In genomic region chr13:63274772-63275171, GRCh38 we compare ENCODE assay signal across 35 cellular contexts.
"Had no signal": no experiment of that assay in that cellular context is flagged by ENCODE, and none has a peak within 500 bp of the region (broad histone marks: within the 10 kb centered on the region; RNA-seq: fewer than 3 reads in every experiment).

No MANE protein-coding gene starts in this region.

- H3K9me3 ChIP-seq: MG63 had no signal

- H3K27me3 ChIP-seq: MG63 had no signal

- DNase-seq: Kasumi-1, MG63, MM.1S, MV-4-11, NCI-H1048, NCI-H1092, NCI-H1092 treated with DMSO at 0.1 percent for 48 hours, NCI-H1105, NCI-H1105 treated with DMSO at 0.1 percent for 48 hours, NCI-H1417, NCI-H1417 treated with DMSO at 0.1 percent for 48 hours, NCI-H1436, NCI-H1436 treated with DMSO at 0.1 percent for 48 hours, NCI-H146, NCI-H1694, NCI-H1694 treated with DMSO at 0.1 percent for 48 hours, NCI-H187, NCI-H187 treated with DMSO at 0.1 percent for 48 hours, NCI-H1930, NCI-H2029, NCI-H2029 treated with DMSO at 0.1 percent for 48 hours, NCI-H2081, NCI-H2081 treated with DMSO at 0.1 percent for 48 hours, NCI-H2107, NCI-H2171, NCI-H2171 treated with DMSO at 0.1 percent for 48 hours, NCI-H2227 treated with DMSO at 0.1 percent for 48 hours, NCI-H226, NCI-H345, NCI-H446, NCI-H446 treated with DMSO at 0.1 percent for 48 hours, NCI-H510A, NCI-H510A treated with DMSO at 0.1 percent for 48 hours, NCI-H524, NCI-H524 treated with DMSO at 0.1 percent for 48 hours had no signal

- H3K36me3 ChIP-seq: MG63 had no signal

- H3K4me3 ChIP-seq: MG63 had no signal
